In the genomic region with DNA sequence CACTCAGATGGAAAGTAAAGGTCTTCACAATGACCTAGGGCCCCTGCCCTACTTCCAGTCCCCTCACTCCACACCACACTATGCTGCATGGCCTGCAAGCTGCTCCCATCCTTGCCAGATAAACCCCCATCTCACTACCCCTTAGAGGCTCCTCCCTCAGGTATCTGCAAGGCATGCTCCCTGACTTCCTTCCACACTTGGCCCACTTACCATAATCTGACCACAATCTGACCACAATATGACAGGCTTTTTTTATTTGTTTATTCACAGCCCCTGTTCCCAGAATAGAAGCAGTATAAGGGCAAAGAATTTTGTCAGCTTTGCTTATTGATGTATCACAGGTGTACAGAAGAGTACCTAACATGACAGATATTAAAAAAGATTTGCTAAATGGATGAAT, we compare ENCODE assay signal across 8 cellular contexts.
DNase-seq lines count a peak whose midpoint lies in the region; ATAC-seq and TF ChIP-seq lines count a peak whose summit lies in the region.

No MANE protein-coding gene starts in this region.

- no peaks in the 10 kb centered on the region for H3K27me3 Mint-ChIP-seq in activated naive CD8-positive, alpha-beta T cell treated with anti-CD3 and anti-CD28 coated beads, Interleukin-2, amount 10 ng/mL, durations not matched to agents 7 days and 5 days
- H3K27me3 Mint-ChIP-seq in neural crest cell (ENCODE audit: low read depth): no peaks in the 10 kb centered on the region

- peaks cover 45% of the 10 kb centered on the region for H3K4me1 Mint-ChIP-seq in activated naive CD8-positive, alpha-beta T cell treated with anti-CD3 and anti-CD28 coated beads, Interleukin-2, amount 10 ng/mL, durations not matched to agents 7 days and 5 days
- peaks cover 23% of the 10 kb centered on the region for H3K4me1 Mint-ChIP-seq in neural crest cell

- DNase-seq in activated gamma-delta T cell treated with Interleukin-2 at 50 U/mL for 16 hours: peak; percentile 26
- no peak for DNase-seq in activated gamma-delta T cell (lab: John Stamatoyannopoulos, UW)
- peak; percentile 65 to 74 for DNase-seq in NCI-H526 (lab: John Stamatoyannopoulos, UW)
- DNase-seq in activated naive CD8-positive, alpha-beta T cell treated with anti-CD3 and anti-CD28 coated beads, Interleukin-2, amount 10 ng/mL, durations not matched to agents 7 days and 5 days: peak; percentile 37
- no peak for DNase-seq in neural crest cell (ENCODE audit: low read depth, low spot score)
- DNase-seq in NCI-H748 treated with DMSO at 0.1 percent for 48 hours (lab: John Stamatoyannopoulos, UW): no peak
- DNase-seq in dermis blood vessel endothelial cell: no peak
- no peak for DNase-seq in AG08396 (ENCODE audit: low spot score)

- H3K27ac Mint-ChIP-seq in activated naive CD8-positive, alpha-beta T cell treated with anti-CD3 and anti-CD28 coated beads, Interleukin-2, amount 10 ng/mL, durations not matched to agents 7 days and 5 days: peak overlapping the region; percentile 90
- peak overlapping the region; percentile 38 for H3K27ac Mint-ChIP-seq in neural crest cell (ENCODE audit: unreplicated experiment)

- ATAC-seq in activated naive CD8-positive, alpha-beta T cell treated with anti-CD3 and anti-CD28 coated beads, Interleukin-2, amount 10 ng/mL, durations not matched to agents 7 days and 5 days (ENCODE audit: low read depth): peak; percentile 82

- no peaks in the 10 kb centered on the region for H3K9me3 Mint-ChIP-seq in activated naive CD8-positive, alpha-beta T cell treated with anti-CD3 and anti-CD28 coated beads, Interleukin-2, amount 10 ng/mL, durations not matched to agents 7 days and 5 days
- no peaks in the 10 kb centered on the region for H3K9me3 Mint-ChIP-seq in neural crest cell

- H3K36me3 Mint-ChIP-seq in activated naive CD8-positive, alpha-beta T cell treated with anti-CD3 and anti-CD28 coated beads, Interleukin-2, amount 10 ng/mL, durations not matched to agents 7 days and 5 days: peaks cover 8% of the 10 kb centered on the region
- H3K36me3 Mint-ChIP-seq in neural crest cell (ENCODE audit: low read depth): peaks cover 3% of the 10 kb centered on the region

- H3K4me3 Mint-ChIP-seq in activated naive CD8-positive, alpha-beta T cell treated with anti-CD3 and anti-CD28 coated beads, Interleukin-2, amount 10 ng/mL, durations not matched to agents 7 days and 5 days: peak overlapping the region; percentile 78
- no peak overlapping the region for H3K4me3 Mint-ChIP-seq in neural crest cell

- POLR2A ChIA-PET in activated naive CD8-positive, alpha-beta T cell treated with anti-CD3 and anti-CD28 coated beads, Interleukin-2, amount 10 ng/mL, durations not matched to agents 7 days and 5 days (lab: Charles Lee): interaction anchor here (0.6 to 3.7 kb wide), 4 partner anchors 41 to 125 kb away, joined by 3 to 23 read pairs (median 4); a partner anchor contains a TSS

- no peak for TF ChIP-seq CTCF in neural crest cell (conservative IDR thresholded peaks at IDR 0.05)

Comparison
In these comparisons a context has a peak if more than half of its experiments do, and no peak if none do; other contexts are left out.
1. DNase-seq: peak in activated gamma-delta T cell treated with Interleukin-2 at 50 U/mL for 16 hours (single experiment), NCI-H526 (2 of 2) and activated naive CD8-positive, alpha-beta T cell treated with anti-CD3 and anti-CD28 coated beads, Interleukin-2, amount 10 ng/mL, durations not matched to agents 7 days and 5 days (single experiment); none in activated gamma-delta T cell (single experiment), neural crest cell (single experiment), NCI-H748 treated with DMSO at 0.1 percent for 48 hours (single experiment), dermis blood vessel endothelial cell (single experiment) and AG08396 (single experiment).